In the genomic region with DNA sequence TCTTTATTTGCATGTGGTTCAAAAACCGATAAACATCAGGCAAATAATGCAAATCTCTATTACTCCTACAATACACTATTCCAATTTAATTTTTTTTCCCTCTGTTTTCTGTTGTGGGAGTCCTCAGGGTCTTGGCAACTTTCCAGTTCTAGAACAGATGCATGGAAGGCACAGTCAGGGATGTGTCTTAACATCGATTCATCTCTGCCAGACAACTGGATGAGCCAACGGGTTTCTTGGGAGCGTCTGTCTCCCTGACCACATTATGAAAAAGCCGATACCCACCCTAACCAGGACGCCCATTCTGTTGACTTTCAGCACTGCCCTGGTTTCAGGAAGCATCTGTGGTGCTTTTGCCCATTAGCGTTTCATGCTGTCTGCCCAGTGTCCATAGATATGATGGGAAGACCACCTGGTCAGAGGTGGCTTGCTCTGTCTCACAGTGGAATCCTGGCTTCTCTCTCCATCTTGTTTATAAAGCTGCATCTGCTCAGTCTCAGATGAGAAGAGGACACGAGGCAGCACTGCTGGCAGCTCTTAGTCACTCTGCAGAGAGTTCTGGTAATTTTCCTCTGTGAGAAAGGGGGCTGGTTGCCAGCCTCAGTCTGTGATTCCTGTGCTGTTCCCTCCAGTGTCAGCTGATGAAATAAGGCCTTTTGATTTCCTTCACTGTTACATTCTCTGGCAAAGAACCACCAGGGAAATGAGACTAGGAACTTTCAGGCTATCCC, we compare ENCODE assay signal across 7 cellular contexts. TPM values are rescaled to one million over a fixed set of nuclear protein-coding genes. Genes with fewer than 3 reads are reported as not detected.
A peak's percentile ranks its signal among the peaks of the same experiment; 100 is the strongest.
DNase-seq lines count a peak whose midpoint lies in the region; ATAC-seq and TF ChIP-seq lines count a peak whose summit lies in the region.

No MANE protein-coding gene starts in this region.

- no peak overlapping the region for H3K56ac ChIP-seq in mesendoderm (ENCODE audit: low read length)

- H3K4ac ChIP-seq in mesendoderm (ENCODE audit: low read depth, low read length): no peak overlapping the region

- intact Hi-C loops in dorsolateral prefrontal cortex (cut with DNase I) (no loop called here), upper lobe of right lung (cut with DNase I) (no loop called here)

- H4K8ac ChIP-seq in mesendoderm (ENCODE audit: low read depth, low read length): no peak overlapping the region

- H2BK5ac ChIP-seq in mesendoderm (ENCODE audit: low read length): no peak overlapping the region

- no peak overlapping the region for H3K4me2 ChIP-seq in mesendoderm (ENCODE audit: low read length)

- H3K9ac ChIP-seq in mesendoderm (ENCODE audit: low read length): no peak overlapping the region

- no peak overlapping the region for H3K23ac ChIP-seq in mesendoderm (ENCODE audit: low read length)

- peak in 11 of 56 donors; percentile 11 to 41 (median 23) for TF ChIP-seq CTCF in dorsolateral prefrontal cortex (IDR thresholded peaks at IDR 0.05 in 54 of 56, conservative IDR thresholded peaks at IDR 0.05 in 2 of 56; ENCODE audit: low read depth in 1 of 56, partially characterized antibody in 56 of 56)
- TF ChIP-seq CTCF in upper lobe of right lung (IDR thresholded peaks at IDR 0.05): no peak

- H3K18ac ChIP-seq in mesendoderm (ENCODE audit: low read length): no peak overlapping the region

- H2BK15ac ChIP-seq in mesendoderm (replicated peaks; ENCODE audit: low read depth): no peak overlapping the region

- H3K36me3 ChIP-seq in mesendoderm (ENCODE audit: control insufficient read depth, insufficient read depth, low read length): no peaks in the 10 kb centered on the region
- no peaks in the 10 kb centered on the region for H3K36me3 ChIP-seq in upper lobe of right lung

- no CpG with 5 or more reads among the region's 8 CpGs for WGBS in mesendoderm (ENCODE audit: extremely low coverage, insufficient coverage, low lambda C conversion rate)

- H3K4me3 ChIP-seq in dorsolateral prefrontal cortex (peak overlapping the region in 46 of 59 donors; percentile 2 to 57 (median 30)), mesendoderm (ENCODE audit: low read length) (no peak overlapping the region), upper lobe of right lung (no peak overlapping the region)

- no peak overlapping the region for H4K5ac ChIP-seq in mesendoderm (ENCODE audit: low read length)

- no peaks in the 10 kb centered on the region for H3K79me1 ChIP-seq in mesendoderm (ENCODE audit: low read length)

- H3K27me3 ChIP-seq in dorsolateral prefrontal cortex: no peaks in the 10 kb centered on the region
- H3K27me3 ChIP-seq in mesendoderm (ENCODE audit: insufficient read depth, low read length, poor library complexity): no peaks in the 10 kb centered on the region
- no peaks in the 10 kb centered on the region for H3K27me3 ChIP-seq in upper lobe of right lung

- H3K9me3 ChIP-seq in upper lobe of right lung: no peaks in the 10 kb centered on the region

- H3K79me2 ChIP-seq in mesendoderm (ENCODE audit: control insufficient read depth, insufficient read depth, low read length): no peaks in the 10 kb centered on the region

- H3K27ac ChIP-seq in dorsolateral prefrontal cortex: peak overlapping the region; percentile 79 to 100 (median 96)
- peak overlapping the region; percentile 18 for H3K27ac ChIP-seq in mesendoderm (ENCODE audit: low read depth, low read length)
- peak overlapping the region; percentile 25 for H3K27ac ChIP-seq in upper lobe of right lung

- peak; percentile 73 for ATAC-seq in upper lobe of right lung
- ATAC-seq in GM18873 (IDR thresholded peaks at IDR 0.05; ENCODE audit: low FRiP score, unreplicated experiment): no peak
- no peak for ATAC-seq in stimulated activated naive CD8-positive, alpha-beta T cell treated with anti-CD3 and anti-CD28 coated beads, Interleukin-15, Interleukin-2, amounts not matched to agents 100 U/mL and 50 U/mL, for 24 hours

- no peak overlapping the region for H2BK120ac ChIP-seq in mesendoderm (ENCODE audit: low read depth, low read length)

- H3K4me1 ChIP-seq in mesendoderm (ENCODE audit: control insufficient read depth, low read depth, low read length) (no peaks in the 10 kb centered on the region), upper lobe of right lung (no peaks in the 10 kb centered on the region)

- DNase-seq in NCI-H526 treated with DMSO at 0.1 percent for 48 hours (lab: John Stamatoyannopoulos, UW): peak; percentile 96
- DNase-seq in dorsolateral prefrontal cortex: peak; percentile 53 to 93 (median 86)
- DNase-seq in mesendoderm: peak; percentile 79
- DNase-seq in upper lobe of right lung: no peak
- no peak for DNase-seq in NCI-H2196 (lab: John Stamatoyannopoulos, UW; ENCODE audit: unreplicated experiment)
- no peak for DNase-seq in stimulated activated naive CD8-positive, alpha-beta T cell treated with anti-CD3 and anti-CD28 coated beads, Interleukin-15, Interleukin-2, amounts not matched to agents 100 U/mL and 50 U/mL, for 24 hours

- H2AK5ac ChIP-seq in mesendoderm (ENCODE audit: low read length): no peak overlapping the region

RNA-seq across cellular contexts. Expression of gene KCNE4, which starts 57.9 kb away (rescaled TPM):
- 10 to 100 TPM in 15 of 120 experiments, 1 to 10 TPM in 104, under 1 TPM in 1; 0.99 to 25.8 (median 4.2) TPM for total RNA-seq in dorsolateral prefrontal cortex
- polyA plus RNA-seq in mesendoderm (2013, experiment 1 of 2): 0.08 TPM
- 0.06 TPM for polyA plus RNA-seq in mesendoderm (2013, experiment 2 of 2)
- 0.61 TPM for total RNA-seq in upper lobe of right lung

Comparison
In these comparisons a context has a peak if more than half of its experiments do, and no peak if none do; other contexts are left out.
1. DNase-seq: peak in NCI-H526 treated with DMSO at 0.1 percent for 48 hours (single experiment), dorsolateral prefrontal cortex (10 of 10) and mesendoderm (single experiment); none in upper lobe of right lung (single experiment), NCI-H2196 (single experiment) and stimulated activated naive CD8-positive, alpha-beta T cell treated with anti-CD3 and anti-CD28 coated beads, Interleukin-15, Interleukin-2, amounts not matched to agents 100 U/mL and 50 U/mL, for 24 hours (single experiment).
2. H3K27ac ChIP-seq: peak in every context shown above with its lines; median percentile 96 in dorsolateral prefrontal cortex; 25 in upper lobe of right lung; 18 in mesendoderm.
3. H3K4me3 ChIP-seq: peak in dorsolateral prefrontal cortex (46 of 59); none in mesendoderm (single experiment) and upper lobe of right lung (single experiment).